1 cellular context compared by ENCODE assay signal in the genomic region with DNA sequence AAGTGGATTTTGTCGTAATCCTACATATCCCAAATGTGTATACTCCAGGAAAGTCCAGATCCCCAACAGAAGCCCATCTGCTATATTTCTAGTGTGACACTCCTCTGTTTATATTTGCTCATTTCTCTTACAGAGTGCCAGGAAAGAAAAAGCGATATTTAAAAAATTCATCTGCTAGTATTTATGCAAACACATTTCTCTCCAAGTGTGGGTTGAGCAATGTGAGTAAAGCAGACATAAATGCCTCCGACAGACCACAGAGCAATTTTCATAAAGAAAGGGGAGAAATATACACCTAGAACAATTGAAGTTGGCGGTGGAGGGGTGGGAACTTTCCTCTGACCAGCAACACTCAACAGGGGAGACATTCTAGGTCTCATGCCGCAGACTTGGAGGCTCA.
TF ChIP-seq lines count a peak whose summit lies in the region.

No MANE protein-coding gene starts in this region.

TF ChIP-seq in GM23338, 12 proteins besides CTCF, POLR2A, EP300 and RAD21 (continued from another document):
- TF ChIP-seq STAT1 (IDR thresholded peaks at IDR 0.05; ENCODE audit: unreplicated experiment), result no peak
- no peak for TF ChIP-seq EZH2 (IDR thresholded peaks at IDR 0.05; ENCODE audit: low read depth, unreplicated experiment)
- TF ChIP-seq, protein P1, sequence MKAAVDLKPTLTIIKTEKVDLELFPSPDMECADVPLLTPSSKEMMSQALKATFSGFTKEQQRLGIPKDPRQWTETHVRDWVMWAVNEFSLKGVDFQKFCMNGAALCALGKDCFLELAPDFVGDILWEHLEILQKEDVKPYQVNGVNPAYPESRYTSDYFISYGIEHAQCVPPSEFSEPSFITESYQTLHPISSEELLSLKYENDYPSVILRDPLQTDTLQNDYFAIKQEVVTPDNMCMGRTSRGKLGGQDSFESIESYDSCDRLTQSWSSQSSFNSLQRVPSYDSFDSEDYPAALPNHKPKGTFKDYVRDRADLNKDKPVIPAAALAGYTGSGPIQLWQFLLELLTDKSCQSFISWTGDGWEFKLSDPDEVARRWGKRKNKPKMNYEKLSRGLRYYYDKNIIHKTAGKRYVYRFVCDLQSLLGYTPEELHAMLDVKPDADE (IDR thresholded peaks at IDR 0.05), result no peak
- no peak for TF ChIP-seq REST (IDR thresholded peaks at IDR 0.05; ENCODE audit: unreplicated experiment)
- TF ChIP-seq POLR2AphosphoS5 (IDR thresholded peaks at IDR 0.05; ENCODE audit: low read depth), result no peak
- TF ChIP-seq ZNF331 (CRISPR knock-in tag; IDR thresholded peaks at IDR 0.05; ENCODE audit: low read depth), result no peak
